ENCODE assay signal across 8 cellular contexts in the genomic region with DNA sequence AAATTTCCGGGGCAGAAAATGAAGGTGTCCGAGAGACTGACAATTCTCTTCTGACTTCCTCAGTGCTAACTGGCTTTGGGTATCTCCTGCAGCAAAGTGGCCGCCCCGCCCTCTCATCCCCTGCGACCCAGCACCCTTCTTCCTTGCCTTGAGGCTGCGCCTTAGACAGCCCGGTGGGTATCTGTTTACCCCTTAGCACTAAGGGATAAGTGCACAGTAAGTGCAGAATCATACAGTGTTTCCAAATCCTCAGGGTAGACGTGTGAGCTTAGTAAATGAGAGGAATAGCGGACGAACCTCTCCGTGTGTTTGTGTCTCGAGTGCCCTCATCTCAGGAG. TPM values are rescaled to one million over a fixed set of nuclear protein-coding genes. Genes with fewer than 3 reads are reported as not detected.
DNase-seq lines count a peak whose midpoint lies in the region; FAIRE-seq and TF ChIP-seq lines count a peak whose summit lies in the region.

No MANE protein-coding gene starts in this region.

- H3K4me3 Mint-ChIP-seq in T-helper 2 cell treated with Interferon-gamma antibody and Interleukin-4, amounts not matched to agents 5 μg/mL and 100 μg/mL, for 36 hours: peak overlapping the region; percentile 96

- DNase-seq in T-helper 2 cell treated with Interferon-gamma antibody and Interleukin-4, amounts not matched to agents 5 μg/mL and 100 μg/mL, for 36 hours (ENCODE audit: low spot score): no peak
- DNase-seq in T-helper 2 cell (no peak), GM12892 (ENCODE audit: insufficient read length) (no peak), GM10266 (ENCODE audit: extremely low spot score) (no peak)
- no peak for DNase-seq in stimulated activated CD4-positive, alpha-beta T cell treated with anti-CD3 and anti-CD28 coated beads, Interleukin-1b, Interleukin-23, amount 100 ng/mL, for 48 hours

- no peak for FAIRE-seq in GM12892 (lab: Jason Lieb, UNC)

- TF ChIP-seq CTCF in GM10266 (IDR thresholded peaks at IDR 0.05; ENCODE audit: control insufficient read depth, insufficient read depth, low read depth, missing control alignments): no peak

- H3K9ac ChIP-seq in HUES6 (ENCODE audit: low read length): peak overlapping the region; percentile 92
- H3K9ac ChIP-seq in mucosa of stomach (ENCODE audit: low read length): peak overlapping the region; percentile 82

- H3K9me3 Mint-ChIP-seq in T-helper 2 cell treated with Interferon-gamma antibody and Interleukin-4, amounts not matched to agents 5 μg/mL and 100 μg/mL, for 36 hours: peaks cover 6% of the 10 kb centered on the region

- H3K36me3 Mint-ChIP-seq in T-helper 2 cell treated with Interferon-gamma antibody and Interleukin-4, amounts not matched to agents 5 μg/mL and 100 μg/mL, for 36 hours (ENCODE audit: low read depth): peaks cover 27% of the 10 kb centered on the region

- no peaks in the 10 kb centered on the region for H3K27me3 Mint-ChIP-seq in T-helper 2 cell treated with Interferon-gamma antibody and Interleukin-4, amounts not matched to agents 5 μg/mL and 100 μg/mL, for 36 hours (ENCODE audit: low read depth)

- H3K27ac ChIP-seq in HUES6 (ENCODE audit: low read depth, low read length) (no peak overlapping the region), cingulate gyrus (ENCODE audit: low read depth, low read length) (peak overlapping the region; percentile 97)

- peaks cover 20% of the 10 kb centered on the region; the same call in 1 of the 2 replicates for H3K9me3 ChIP-seq in HUES6 (ENCODE audit: control insufficient read depth, insufficient read depth, low read depth, low read length)
- no peaks in the 10 kb centered on the region for H3K9me3 ChIP-seq in mucosa of stomach (ENCODE audit: control insufficient read depth, low read length)

- H3K4me1 Mint-ChIP-seq in T-helper 2 cell treated with Interferon-gamma antibody and Interleukin-4, amounts not matched to agents 5 μg/mL and 100 μg/mL, for 36 hours (ENCODE audit: low read depth): peaks cover 30% of the 10 kb centered on the region

- peak overlapping the region; percentile 90 for H3K27ac Mint-ChIP-seq in T-helper 2 cell treated with Interferon-gamma antibody and Interleukin-4, amounts not matched to agents 5 μg/mL and 100 μg/mL, for 36 hours

- H3K36me3 ChIP-seq in HUES6 (ENCODE audit: control insufficient read depth, insufficient read depth, low read length): peaks cover 15% of the 10 kb centered on the region; the same call in 1 of the 2 replicates
- no peaks in the 10 kb centered on the region for H3K36me3 ChIP-seq in mucosa of stomach (ENCODE audit: control insufficient read depth, insufficient read depth, low read length)

- H3K4me1 ChIP-seq in HUES6 (ENCODE audit: control insufficient read depth, insufficient read depth, low read length) (peaks cover 17% of the 10 kb centered on the region), mucosa of stomach (ENCODE audit: control insufficient read depth, insufficient read depth, low read length) (peaks cover 7% of the 10 kb centered on the region)

- TF ChIP-seq POLR2A in GM12892 (IDR thresholded peaks at IDR 0.05; ENCODE audit: low read depth, low read length): no peak

- H3K27me3 ChIP-seq in HUES6 (ENCODE audit: control insufficient read depth, insufficient read depth, low read length) (no peaks in the 10 kb centered on the region), mucosa of stomach (ENCODE audit: control insufficient read depth, insufficient read depth, low read length) (no peaks in the 10 kb centered on the region)

- H3K4me3 ChIP-seq in HUES6 (ENCODE audit: low read depth, low read length) (peak overlapping the region; percentile 92), mucosa of stomach (ENCODE audit: low read length) (peak overlapping the region; percentile 91)

RNA-seq across cellular contexts. Expression of a gene that starts 0.4 kb away (rescaled TPM):
- polyA plus RNA-seq in GM12892 (2012; ENCODE audit: missing spikeins): 39.7 TPM
